ENCODE assay signal across 26 cellular contexts in genomic region chr18:24770625-24771024, GRCh38.
"Had no signal": no experiment of that assay in that cellular context is flagged by ENCODE, and none has a peak within 500 bp of the region (broad histone marks: within the 10 kb centered on the region; RNA-seq: fewer than 3 reads in every experiment).

No MANE protein-coding gene starts in this region.

- H3K4me3 Mint-ChIP-seq: immature natural killer cell; naive thymus-derived CD8-positive, alpha-beta T cell; nephron; neural crest cell; stimulated activated effector memory CD8-positive, alpha-beta T cell treated with anti-CD3 and anti-CD28 coated beads, Interleukin-12 subunit alpha, Interleukin-12 subunit beta, amount 100 ng/mL, for 72 hours; stimulated activated naive CD8-positive, alpha-beta T cell treated with anti-CD3 and anti-CD28 coated beads, Interleukin-15, Interleukin-2, amounts not matched to agents 100 ng/mL and 50 ng/mL, for 24 hours; type B pancreatic cell had no signal

- H3K27me3 ChIP-seq: left lung, pancreas, tibial nerve, uterus had no signal

- H3K27ac ChIP-seq: left lung, lower lobe of right lung, pancreas, prostate gland, skin epidermis, tibial nerve, uterus had no signal

- DNase-seq: hypothalamus; immature natural killer cell; kidney; left colon; left lung; lower lobe of right lung; mammary epithelial cell; mesenchymal stem cell; naive thymus-derived CD8-positive, alpha-beta T cell; nucleus accumbens; pancreas; posterior cingulate gyrus; retina; right cardiac atrium; stimulated activated CD4-positive, alpha-beta T cell treated with anti-CD3 and anti-CD28 coated beads, Interleukin-4, amount 100 ng/mL, for 24 hours; stimulated activated naive CD4-positive, alpha-beta T cell; uterus had no signal

- H3K36me3 ChIP-seq: left lung, lower lobe of right lung, pancreas, prostate gland, tibial nerve, uterus had no signal

- H3K9me3 ChIP-seq: left lung, lower lobe of right lung, pancreas, prostate gland, tibial nerve, uterus had no signal

- H3K9me3 Mint-ChIP-seq: stimulated activated effector memory CD8-positive, alpha-beta T cell treated with anti-CD3 and anti-CD28 coated beads, Interleukin-12 subunit alpha, Interleukin-12 subunit beta, amount 100 ng/mL, for 72 hours had no signal

- ATAC-seq: left colon; left lung; lower lobe of right lung; naive thymus-derived CD8-positive, alpha-beta T cell; pancreas; right cardiac atrium; sciatic nerve; stimulated activated effector memory CD8-positive, alpha-beta T cell treated with anti-CD3 and anti-CD28 coated beads, Interleukin-12 subunit alpha, Interleukin-12 subunit beta, amount 100 ng/mL, for 72 hours had no signal

- H3K27ac Mint-ChIP-seq: immature natural killer cell; nephron; stimulated activated effector memory CD8-positive, alpha-beta T cell treated with anti-CD3 and anti-CD28 coated beads, Interleukin-12 subunit alpha, Interleukin-12 subunit beta, amount 100 ng/mL, for 72 hours; stimulated activated naive CD8-positive, alpha-beta T cell treated with anti-CD3 and anti-CD28 coated beads, Interleukin-15, Interleukin-2, amounts not matched to agents 100 ng/mL and 50 ng/mL, for 24 hours; type B pancreatic cell had no signal

- H3K36me3 Mint-ChIP-seq: immature natural killer cell; naive thymus-derived CD8-positive, alpha-beta T cell; stimulated activated effector memory CD8-positive, alpha-beta T cell treated with anti-CD3 and anti-CD28 coated beads, Interleukin-12 subunit alpha, Interleukin-12 subunit beta, amount 100 ng/mL, for 72 hours; type B pancreatic cell had no signal

- H3K4me3 ChIP-seq: left lung, lower lobe of right lung, pancreas, prostate gland, skin epidermis, tibial nerve, uterus had no signal

- H3K4me1 Mint-ChIP-seq: immature natural killer cell; nephron; neural crest cell; stimulated activated effector memory CD8-positive, alpha-beta T cell treated with anti-CD3 and anti-CD28 coated beads, Interleukin-12 subunit alpha, Interleukin-12 subunit beta, amount 100 ng/mL, for 72 hours had no signal

- H3K4me1 ChIP-seq: left lung, lower lobe of right lung, pancreas, prostate gland, tibial nerve, uterus had no signal
